ENCODE assay signal across 1 cellular context in genomic region chrX:80511969-80512760, GRCh38.
TF ChIP-seq lines count a peak whose summit lies in the region.

No MANE protein-coding gene starts in this region.

TF ChIP-seq in WTC11, 78 proteins besides CTCF, POLR2A, EP300 and RAD21 (continued from another document):
- TF ChIP-seq ZSCAN18 (CRISPR knock-in tag; IDR thresholded peaks at IDR 0.05) = no peak
- no peak for TF ChIP-seq MYBL2 (CRISPR knock-in tag; IDR thresholded peaks at IDR 0.05)
